Comparison of ENCODE assay signal across 8 cellular contexts in genomic region chr2:105235388-105236059, GRCh38. TPM values are rescaled to one million over a fixed set of nuclear protein-coding genes. Genes with fewer than 3 reads are reported as not detected.
DNase-seq lines count a peak whose midpoint lies in the region; ATAC-seq and FAIRE-seq lines count a peak whose summit lies in the region.

No MANE protein-coding gene starts in this region.

- no peak overlapping the region for H3K27ac ChIP-seq in neuronal stem cell (replicated peaks; ENCODE audit: low read length)
- H3K27ac ChIP-seq in substantia nigra (ENCODE audit: low read depth, low read length, poor library complexity, severe bottlenecking): no peak overlapping the region

- H4K91ac ChIP-seq in neuronal stem cell (ENCODE audit: low read depth, low read length, poor library complexity): no peak overlapping the region

- FAIRE-seq in RCC 7860 (lab: Jason Lieb, UNC): peak; percentile 29

- no peaks in the 10 kb centered on the region for H3K36me3 ChIP-seq in neuronal stem cell (replicated peaks in 1 of 2; ENCODE audit: control insufficient read depth in 2 of 2, insufficient read depth in 2 of 2, low read length in 2 of 2)

- no peak overlapping the region for H4K8ac ChIP-seq in neuronal stem cell (ENCODE audit: low read depth, low read length)

- no peak overlapping the region for H2BK5ac ChIP-seq in neuronal stem cell (ENCODE audit: low read length)

- H2BK12ac ChIP-seq in neuronal stem cell (ENCODE audit: low read length): no peak overlapping the region

- H3K9me3 ChIP-seq in neuronal stem cell (replicated peaks in 1 of 2; ENCODE audit: control insufficient read depth in 2 of 2, insufficient read depth in 1 of 2, low read depth in 1 of 2, low read length in 2 of 2): peaks cover 0 to 3% of the 10 kb centered on the region in 2 donors

- DNase-seq in CMK (ENCODE audit: low read depth): peak; percentile 39
- peak; percentile 53 for DNase-seq in KG1 (lab: John Stamatoyannopoulos, UW)
- peak; percentile 69 for DNase-seq in RCC 7860 (ENCODE audit: low spot score)
- DNase-seq in activated T-cell treated with anti-CD3 and anti-CD28 coated beads, Interleukin-2, amount 50 U/mL, for 48 hours: peak; percentile 77 to 84
- peak; percentile 63 for DNase-seq in fibroblast of the conjunctiva (ENCODE audit: low read depth)
- peak; percentile 80 for DNase-seq in neuronal stem cell (ENCODE audit: low spot score)
- peak in 39 of 49 donors; percentile 6 to 78 (median 32) for DNase-seq in substantia nigra (lab: John Stamatoyannopoulos, UW)

- no peak overlapping the region for H3K4ac ChIP-seq in neuronal stem cell (ENCODE audit: low read length)

- peak; percentile 63 for ATAC-seq in GM21367 (IDR thresholded peaks at IDR 0.05; ENCODE audit: unreplicated experiment)

- H2BK120ac ChIP-seq in neuronal stem cell (ENCODE audit: low read depth, low read length): no peak overlapping the region

- H3K18ac ChIP-seq in neuronal stem cell (ENCODE audit: low read length): no peak overlapping the region

- no peaks in the 10 kb centered on the region for H3K79me1 ChIP-seq in neuronal stem cell (ENCODE audit: low read depth, low read length)

- no peak overlapping the region for H3K23ac ChIP-seq in neuronal stem cell (ENCODE audit: low read depth, low read length, poor library complexity)

- H3K4me1 ChIP-seq in neuronal stem cell (ENCODE audit: control insufficient read depth in 2 of 2, insufficient read depth in 1 of 2, low read depth in 1 of 2, low read length in 2 of 2): peaks cover 2 to 6% of the 10 kb centered on the region in 2 donors

- H2AK5ac ChIP-seq in neuronal stem cell (ENCODE audit: low read depth, low read length): no peak overlapping the region

- H3K4me3 ChIP-seq in neuronal stem cell (ENCODE audit: low read length in 2 of 2): no peak overlapping the region

- H2BK15ac ChIP-seq in neuronal stem cell (ENCODE audit: low read length): no peak overlapping the region

- H3K4me2 ChIP-seq in neuronal stem cell (ENCODE audit: insufficient read depth, low read length, poor library complexity, severe bottlenecking): no peak overlapping the region

- H3K14ac ChIP-seq in neuronal stem cell (ENCODE audit: low read length): no peak overlapping the region

- no peak overlapping the region for H3K9ac ChIP-seq in neuronal stem cell (ENCODE audit: low read depth, low read length, poor library complexity)

- H2AFZ ChIP-seq in neuronal stem cell (ENCODE audit: low read length): peak overlapping the region; percentile 55

- no CpG with 5 or more reads among the region's 12 CpGs for WGBS in neuronal stem cell (ENCODE audit: extremely low coverage in 2 of 2, insufficient read length in 2 of 2, insufficient replicate concordance in 1 of 2), 2 donors

- no peaks in the 10 kb centered on the region for H3K27me3 ChIP-seq in neuronal stem cell (ENCODE audit: control insufficient read depth in 3 of 3, insufficient read depth in 3 of 3, low read depth in 1 of 3, low read length in 3 of 3)

RNA-seq across cellular contexts. Expression of gene GPR45, which starts 6.0 kb away (rescaled TPM):
- 0.17 TPM for polyA plus RNA-seq in neuronal stem cell (2013, experiment 1 of 2)
- polyA plus RNA-seq in neuronal stem cell (2013, experiment 2 of 2): 0.14 TPM
